Comparison of ENCODE assay signal across 2 cellular contexts in the genomic region with DNA sequence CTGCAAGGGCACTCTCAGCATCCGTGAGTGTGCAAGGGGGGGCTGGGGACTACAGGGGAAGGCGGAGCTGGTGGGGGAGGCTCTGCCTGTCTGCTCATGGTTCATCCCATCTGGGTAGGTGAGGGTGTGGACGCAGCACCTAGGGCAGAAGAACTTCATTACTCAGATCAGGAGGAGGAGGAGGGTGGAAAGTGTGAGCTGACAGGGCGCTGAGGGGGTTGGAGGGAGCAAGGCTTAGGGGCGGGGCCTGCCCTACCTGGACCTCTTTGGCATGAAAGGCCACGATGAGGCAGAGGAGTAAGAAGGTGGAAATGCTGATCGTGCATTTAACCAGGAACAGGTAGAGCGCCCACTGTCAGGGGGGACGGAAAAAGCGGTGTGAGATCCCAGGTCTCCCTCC.
TF ChIP-seq lines count a peak whose summit lies in the region.

No MANE protein-coding gene starts in this region.

TF ChIP-seq in HCT116, 20 proteins besides CTCF, POLR2A, EP300 and RAD21:
- no peak for TF ChIP-seq CEBPB (IDR thresholded peaks at IDR 0.05; ENCODE audit: low read depth)
- no peak for TF ChIP-seq SRF (IDR thresholded peaks at IDR 0.05; ENCODE audit: low read depth)
- TF ChIP-seq, protein P1, sequence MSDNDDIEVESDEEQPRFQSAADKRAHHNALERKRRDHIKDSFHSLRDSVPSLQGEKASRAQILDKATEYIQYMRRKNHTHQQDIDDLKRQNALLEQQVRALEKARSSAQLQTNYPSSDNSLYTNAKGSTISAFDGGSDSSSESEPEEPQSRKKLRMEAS (IDR thresholded peaks at IDR 0.05) = no peak
- no peak for TF ChIP-seq TCF7L2 (IDR thresholded peaks at IDR 0.05; ENCODE audit: borderline replicate concordance, extremely low read depth, insufficient read depth, insufficient read length)
- TF ChIP-seq EGR1 (IDR thresholded peaks at IDR 0.05; ENCODE audit: low read depth) = no peak
- no peak for TF ChIP-seq POLR2AphosphoS5 (IDR thresholded peaks at IDR 0.05; ENCODE audit: low read depth, low read length)
- no peak for TF ChIP-seq JUND (IDR thresholded peaks at IDR 0.05)
- TF ChIP-seq EZH2phosphoT487 (IDR thresholded peaks at IDR 0.05; ENCODE audit: borderline replicate concordance) = no peak
- no peak for TF ChIP-seq CBX3 (IDR thresholded peaks at IDR 0.05; ENCODE audit: low read depth)
- no peak for TF ChIP-seq ELF1 (IDR thresholded peaks at IDR 0.05; ENCODE audit: borderline replicate concordance, low read depth)
- no peak for TF ChIP-seq EZH2 (IDR thresholded peaks at IDR 0.05)
- no peak for TF ChIP-seq SP1 (IDR thresholded peaks at IDR 0.05; ENCODE audit: low read depth)
- TF ChIP-seq YY1 (IDR thresholded peaks at IDR 0.05; ENCODE audit: extremely low read depth, insufficient replicate concordance, low read depth, low read length) = no peak
- TF ChIP-seq, protein P2, sequence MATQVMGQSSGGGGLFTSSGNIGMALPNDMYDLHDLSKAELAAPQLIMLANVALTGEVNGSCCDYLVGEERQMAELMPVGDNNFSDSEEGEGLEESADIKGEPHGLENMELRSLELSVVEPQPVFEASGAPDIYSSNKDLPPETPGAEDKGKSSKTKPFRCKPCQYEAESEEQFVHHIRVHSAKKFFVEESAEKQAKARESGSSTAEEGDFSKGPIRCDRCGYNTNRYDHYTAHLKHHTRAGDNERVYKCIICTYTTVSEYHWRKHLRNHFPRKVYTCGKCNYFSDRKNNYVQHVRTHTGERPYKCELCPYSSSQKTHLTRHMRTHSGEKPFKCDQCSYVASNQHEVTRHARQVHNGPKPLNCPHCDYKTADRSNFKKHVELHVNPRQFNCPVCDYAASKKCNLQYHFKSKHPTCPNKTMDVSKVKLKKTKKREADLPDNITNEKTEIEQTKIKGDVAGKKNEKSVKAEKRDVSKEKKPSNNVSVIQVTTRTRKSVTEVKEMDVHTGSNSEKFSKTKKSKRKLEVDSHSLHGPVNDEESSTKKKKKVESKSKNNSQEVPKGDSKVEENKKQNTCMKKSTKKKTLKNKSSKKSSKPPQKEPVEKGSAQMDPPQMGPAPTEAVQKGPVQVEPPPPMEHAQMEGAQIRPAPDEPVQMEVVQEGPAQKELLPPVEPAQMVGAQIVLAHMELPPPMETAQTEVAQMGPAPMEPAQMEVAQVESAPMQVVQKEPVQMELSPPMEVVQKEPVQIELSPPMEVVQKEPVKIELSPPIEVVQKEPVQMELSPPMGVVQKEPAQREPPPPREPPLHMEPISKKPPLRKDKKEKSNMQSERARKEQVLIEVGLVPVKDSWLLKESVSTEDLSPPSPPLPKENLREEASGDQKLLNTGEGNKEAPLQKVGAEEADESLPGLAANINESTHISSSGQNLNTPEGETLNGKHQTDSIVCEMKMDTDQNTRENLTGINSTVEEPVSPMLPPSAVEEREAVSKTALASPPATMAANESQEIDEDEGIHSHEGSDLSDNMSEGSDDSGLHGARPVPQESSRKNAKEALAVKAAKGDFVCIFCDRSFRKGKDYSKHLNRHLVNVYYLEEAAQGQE (IDR thresholded peaks at IDR 0.05; ENCODE audit: low read depth) = no peak

TF ChIP-seq in K562, 482 proteins besides CTCF, POLR2A, EP300 and RAD21 (continues in another document):
- TF ChIP-seq KAT7 (CRISPR knock-in tag; IDR thresholded peaks at IDR 0.05; ENCODE audit: borderline replicate concordance) (no peak), KDM4B (IDR thresholded peaks at IDR 0.05; ENCODE audit: borderline replicate concordance in 2 of 2, low read depth in 1 of 2) (peak in 1 of 2 experiments; percentile 50; a peak in 1 of 4 replicates), ZNF3 (CRISPR knock-in tag; IDR thresholded peaks at IDR 0.05) (no peak), JUN (IDR thresholded peaks at IDR 0.05; ENCODE audit: borderline replicate concordance, low read depth, low read length) (no peak), JUN (CRISPR knock-in tag; IDR thresholded peaks at IDR 0.05; ENCODE audit: borderline replicate concordance) (no peak), ESRRA (IDR thresholded peaks at IDR 0.05; ENCODE audit: borderline replicate concordance, low read depth) (no peak), XRCC5 (IDR thresholded peaks at IDR 0.05; ENCODE audit: low read depth, low read length) (no peak), CBFA2T3 (IDR thresholded peaks at IDR 0.05) (no peak), FIP1L1 (IDR thresholded peaks at IDR 0.05; ENCODE audit: low read depth, low read length, poor library complexity, severe bottlenecking) (no peak), ZNF77 (CRISPR knock-in tag; IDR thresholded peaks at IDR 0.05) (no peak), TRIM24 (IDR thresholded peaks at IDR 0.05) (no peak), TEAD2 (tag; IDR thresholded peaks at IDR 0.05) (no peak), FOSL1 (tag; conservative IDR thresholded peaks at IDR 0.05) (no peak), MAFK (IDR thresholded peaks at IDR 0.05; ENCODE audit: low read length) (peak; percentile 92), GTF2E2 (tag; IDR thresholded peaks at IDR 0.05) (no peak), TRIM28 (IDR thresholded peaks at IDR 0.05) (no peak), CTBP1 (IDR thresholded peaks at IDR 0.05; ENCODE audit: borderline replicate concordance) (peak; percentile 47; the same call in 1 of the 2 replicates), CEBPB (tag; IDR thresholded peaks at IDR 0.05) (no peak), POLR2B (IDR thresholded peaks at IDR 0.05; ENCODE audit: low read depth, partially characterized antibody) (no peak), RFX5 (IDR thresholded peaks at IDR 0.05; ENCODE audit: low read depth, low read length) (no peak), EZH2 (IDR thresholded peaks at IDR 0.05; ENCODE audit: borderline replicate concordance, low read depth, low read length) (no peak), DMBX1 (CRISPR knock-in tag; IDR thresholded peaks at IDR 0.05; ENCODE audit: borderline replicate concordance) (no peak), FOXK2 (conservative IDR thresholded peaks at IDR 0.05 in 1 of 2, IDR thresholded peaks at IDR 0.05 in 1 of 2; ENCODE audit: low read depth in 2 of 2) (no peak), BMI1 (IDR thresholded peaks at IDR 0.05; ENCODE audit: low read length) (no peak), COPS2 (conservative IDR thresholded peaks at IDR 0.05) (no peak), ADNP (tag; IDR thresholded peaks at IDR 0.05) (no peak), PTTG1 (tag; IDR thresholded peaks at IDR 0.05; ENCODE audit: low read depth) (no peak), GATAD2A (IDR thresholded peaks at IDR 0.05) (peak; percentile 16; the same call in 1 of the 2 replicates), ZKSCAN1 (IDR thresholded peaks at IDR 0.05; ENCODE audit: low read depth, low read length) (no peak), ETV5 (CRISPR knock-in tag; IDR thresholded peaks at IDR 0.05; ENCODE audit: low read depth) (no peak), RBM17 (IDR thresholded peaks at IDR 0.05; ENCODE audit: borderline replicate concordance, low read depth, low read length) (no peak), HDAC1 (IDR thresholded peaks at IDR 0.05) (0 out of 4 replicates have a peak, but pooled peaks of 1 of the 2 experiments have one; percentile 30), KLF10 (CRISPR knock-in tag; IDR thresholded peaks at IDR 0.05) (no peak), ZNF354B (CRISPR knock-in tag; IDR thresholded peaks at IDR 0.05) (no peak), ZNF175 (CRISPR knock-in tag; IDR thresholded peaks at IDR 0.05; ENCODE audit: low read depth) (no peak), KLF13 (tag; IDR thresholded peaks at IDR 0.05; ENCODE audit: borderline replicate concordance, low read depth) (no peak)
- TF ChIP-seq, protein P3, sequence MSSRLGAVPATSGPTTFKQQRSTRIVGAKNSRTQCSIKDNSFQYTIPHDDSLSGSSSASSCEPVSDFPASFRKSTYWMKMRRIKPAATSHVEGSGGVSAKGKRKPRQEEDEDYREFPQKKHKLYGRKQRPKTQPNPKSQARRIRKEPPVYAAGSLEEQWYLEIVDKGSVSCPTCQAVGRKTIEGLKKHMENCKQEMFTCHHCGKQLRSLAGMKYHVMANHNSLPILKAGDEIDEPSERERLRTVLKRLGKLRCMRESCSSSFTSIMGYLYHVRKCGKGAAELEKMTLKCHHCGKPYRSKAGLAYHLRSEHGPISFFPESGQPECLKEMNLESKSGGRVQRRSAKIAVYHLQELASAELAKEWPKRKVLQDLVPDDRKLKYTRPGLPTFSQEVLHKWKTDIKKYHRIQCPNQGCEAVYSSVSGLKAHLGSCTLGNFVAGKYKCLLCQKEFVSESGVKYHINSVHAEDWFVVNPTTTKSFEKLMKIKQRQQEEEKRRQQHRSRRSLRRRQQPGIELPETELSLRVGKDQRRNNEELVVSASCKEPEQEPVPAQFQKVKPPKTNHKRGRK (tag; IDR thresholded peaks at IDR 0.05) = no peak
- TF ChIP-seq, protein P4, sequence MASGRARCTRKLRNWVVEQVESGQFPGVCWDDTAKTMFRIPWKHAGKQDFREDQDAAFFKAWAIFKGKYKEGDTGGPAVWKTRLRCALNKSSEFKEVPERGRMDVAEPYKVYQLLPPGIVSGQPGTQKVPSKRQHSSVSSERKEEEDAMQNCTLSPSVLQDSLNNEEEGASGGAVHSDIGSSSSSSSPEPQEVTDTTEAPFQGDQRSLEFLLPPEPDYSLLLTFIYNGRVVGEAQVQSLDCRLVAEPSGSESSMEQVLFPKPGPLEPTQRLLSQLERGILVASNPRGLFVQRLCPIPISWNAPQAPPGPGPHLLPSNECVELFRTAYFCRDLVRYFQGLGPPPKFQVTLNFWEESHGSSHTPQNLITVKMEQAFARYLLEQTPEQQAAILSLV (tag; IDR thresholded peaks at IDR 0.05) = no peak
- TF ChIP-seq, protein P5, sequence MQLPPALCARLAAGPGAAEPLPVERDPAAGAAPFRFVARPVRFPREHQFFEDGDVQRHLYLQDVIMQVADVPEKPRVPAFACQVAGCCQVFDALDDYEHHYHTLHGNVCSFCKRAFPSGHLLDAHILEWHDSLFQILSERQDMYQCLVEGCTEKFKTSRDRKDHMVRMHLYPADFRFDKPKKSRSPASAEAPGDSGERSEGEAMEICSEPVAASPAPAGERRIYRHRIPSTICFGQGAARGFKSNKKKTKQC (CRISPR knock-in tag; IDR thresholded peaks at IDR 0.05) = no peak
- TF ChIP-seq, protein P6, sequence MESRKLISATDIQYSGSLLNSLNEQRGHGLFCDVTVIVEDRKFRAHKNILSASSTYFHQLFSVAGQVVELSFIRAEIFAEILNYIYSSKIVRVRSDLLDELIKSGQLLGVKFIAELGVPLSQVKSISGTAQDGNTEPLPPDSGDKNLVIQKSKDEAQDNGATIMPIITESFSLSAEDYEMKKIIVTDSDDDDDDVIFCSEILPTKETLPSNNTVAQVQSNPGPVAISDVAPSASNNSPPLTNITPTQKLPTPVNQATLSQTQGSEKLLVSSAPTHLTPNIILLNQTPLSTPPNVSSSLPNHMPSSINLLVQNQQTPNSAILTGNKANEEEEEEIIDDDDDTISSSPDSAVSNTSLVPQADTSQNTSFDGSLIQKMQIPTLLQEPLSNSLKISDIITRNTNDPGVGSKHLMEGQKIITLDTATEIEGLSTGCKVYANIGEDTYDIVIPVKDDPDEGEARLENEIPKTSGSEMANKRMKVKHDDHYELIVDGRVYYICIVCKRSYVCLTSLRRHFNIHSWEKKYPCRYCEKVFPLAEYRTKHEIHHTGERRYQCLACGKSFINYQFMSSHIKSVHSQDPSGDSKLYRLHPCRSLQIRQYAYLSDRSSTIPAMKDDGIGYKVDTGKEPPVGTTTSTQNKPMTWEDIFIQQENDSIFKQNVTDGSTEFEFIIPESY (CRISPR knock-in tag; IDR thresholded peaks at IDR 0.05) = no peak
- TF ChIP-seq, protein P7, sequence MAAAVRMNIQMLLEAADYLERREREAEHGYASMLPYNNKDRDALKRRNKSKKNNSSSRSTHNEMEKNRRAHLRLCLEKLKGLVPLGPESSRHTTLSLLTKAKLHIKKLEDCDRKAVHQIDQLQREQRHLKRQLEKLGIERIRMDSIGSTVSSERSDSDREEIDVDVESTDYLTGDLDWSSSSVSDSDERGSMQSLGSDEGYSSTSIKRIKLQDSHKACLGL (CRISPR knock-in tag; IDR thresholded peaks at IDR 0.05; ENCODE audit: borderline replicate concordance, poor library complexity, severe bottlenecking) = no peak
- TF ChIP-seq, protein P8, sequence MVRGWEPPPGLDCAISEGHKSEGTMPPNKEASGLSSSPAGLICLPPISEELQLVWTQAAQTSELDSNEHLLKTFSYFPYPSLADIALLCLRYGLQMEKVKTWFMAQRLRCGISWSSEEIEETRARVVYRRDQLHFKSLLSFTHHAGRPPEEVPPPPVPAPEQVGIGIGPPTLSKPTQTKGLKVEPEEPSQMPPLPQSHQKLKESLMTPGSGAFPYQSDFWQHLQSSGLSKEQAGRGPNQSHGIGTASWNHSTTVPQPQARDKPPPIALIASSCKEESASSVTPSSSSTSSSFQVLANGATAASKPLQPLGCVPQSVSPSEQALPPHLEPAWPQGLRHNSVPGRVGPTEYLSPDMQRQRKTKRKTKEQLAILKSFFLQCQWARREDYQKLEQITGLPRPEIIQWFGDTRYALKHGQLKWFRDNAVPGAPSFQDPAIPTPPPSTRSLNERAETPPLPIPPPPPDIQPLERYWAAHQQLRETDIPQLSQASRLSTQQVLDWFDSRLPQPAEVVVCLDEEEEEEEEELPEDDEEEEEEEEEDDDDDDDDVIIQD (CRISPR knock-in tag; IDR thresholded peaks at IDR 0.05) = no peak
- TF ChIP-seq, protein P9, sequence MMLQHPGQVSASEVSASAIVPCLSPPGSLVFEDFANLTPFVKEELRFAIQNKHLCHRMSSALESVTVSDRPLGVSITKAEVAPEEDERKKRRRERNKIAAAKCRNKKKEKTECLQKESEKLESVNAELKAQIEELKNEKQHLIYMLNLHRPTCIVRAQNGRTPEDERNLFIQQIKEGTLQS (IDR thresholded peaks at IDR 0.05) = no peak
- TF ChIP-seq, protein P9 (CRISPR knock-in tag; conservative IDR thresholded peaks at IDR 0.05) = no peak
- TF ChIP-seq, protein P10, sequence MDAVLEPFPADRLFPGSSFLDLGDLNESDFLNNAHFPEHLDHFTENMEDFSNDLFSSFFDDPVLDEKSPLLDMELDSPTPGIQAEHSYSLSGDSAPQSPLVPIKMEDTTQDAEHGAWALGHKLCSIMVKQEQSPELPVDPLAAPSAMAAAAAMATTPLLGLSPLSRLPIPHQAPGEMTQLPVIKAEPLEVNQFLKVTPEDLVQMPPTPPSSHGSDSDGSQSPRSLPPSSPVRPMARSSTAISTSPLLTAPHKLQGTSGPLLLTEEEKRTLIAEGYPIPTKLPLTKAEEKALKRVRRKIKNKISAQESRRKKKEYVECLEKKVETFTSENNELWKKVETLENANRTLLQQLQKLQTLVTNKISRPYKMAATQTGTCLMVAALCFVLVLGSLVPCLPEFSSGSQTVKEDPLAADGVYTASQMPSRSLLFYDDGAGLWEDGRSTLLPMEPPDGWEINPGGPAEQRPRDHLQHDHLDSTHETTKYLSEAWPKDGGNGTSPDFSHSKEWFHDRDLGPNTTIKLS (IDR thresholded peaks at IDR 0.05; ENCODE audit: borderline replicate concordance, low read depth) = no peak
- TF ChIP-seq, protein P11, sequence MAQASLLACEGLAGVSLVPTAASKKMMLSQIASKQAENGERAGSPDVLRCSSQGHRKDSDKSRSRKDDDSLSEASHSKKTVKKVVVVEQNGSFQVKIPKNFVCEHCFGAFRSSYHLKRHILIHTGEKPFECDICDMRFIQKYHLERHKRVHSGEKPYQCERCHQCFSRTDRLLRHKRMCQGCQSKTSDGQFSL (CRISPR knock-in tag; IDR thresholded peaks at IDR 0.05) = no peak
- TF ChIP-seq, protein P11 (tag; IDR thresholded peaks at IDR 0.05) = no peak
